ENCODE assay signal across 30 cellular contexts in genomic region chr17:74582633-74583032, GRCh38. TPM values are rescaled to one million over a fixed set of nuclear protein-coding genes. Genes with fewer than 3 reads are reported as not detected.
A peak's percentile ranks its signal among the peaks of the same experiment; 100 is the strongest.
DNase-seq lines count a peak whose midpoint lies in the region; ATAC-seq, FAIRE-seq and TF ChIP-seq lines count a peak whose summit lies in the region.
"Had no signal": no experiment of that assay in that cellular context is flagged by ENCODE, and none has a peak within 500 bp of the region (broad histone marks: within the 10 kb centered on the region; RNA-seq: fewer than 3 reads in every experiment).

No MANE protein-coding gene starts in this region.

- H3K36me3 Mint-ChIP-seq in activated T-helper 1 cell treated with anti-CD3 and anti-CD28 coated beads, Interleukin-12 subunit alpha, Interleukin-12 subunit beta, Interleukin-2, Interleukin-4 antibody, amounts not matched to agents 30 ng/mL and 10 ng/mL and 1 ng/mL, durations not matched to agents 14 hours and 24 hours and 36 hours (ENCODE audit: low read depth) = no peaks in the 10 kb centered on the region
- H3K36me3 Mint-ChIP-seq: CD4-positive, alpha-beta memory T cell; CD4-positive, CD25-positive, alpha-beta regulatory T cell; CD8-positive, alpha-beta memory T cell had no signal

- ATAC-seq in A549 = peak; percentile 25 to 29; a peak in 1 of 6 replicates
- ATAC-seq in esophagus mucosa = peak; percentile 65
- peak; percentile 30 for ATAC-seq in mucosa of descending colon
- ATAC-seq: GM12878 had no signal

- no peak for TF ChIP-seq RAD21 in A549 (conservative IDR thresholded peaks at IDR 0.05 in 1 of 2, IDR thresholded peaks at IDR 0.05 in 1 of 2)

- H3K4me2 ChIP-seq in A549 = no peak overlapping the region
- H3K4me2 ChIP-seq: BLaER1 had no signal

- FAIRE-seq in A549 (lab: Jason Lieb, UNC) = no peak
- FAIRE-seq: A204.1, GM12878, GM12892, GM18507 had no signal

- no peak overlapping the region for H3K27ac Mint-ChIP-seq in activated T-helper 1 cell treated with anti-CD3 and anti-CD28 coated beads, Interleukin-12 subunit alpha, Interleukin-12 subunit beta, Interleukin-2, Interleukin-4 antibody, amounts not matched to agents 30 ng/mL and 10 ng/mL and 1 ng/mL, durations not matched to agents 14 hours and 24 hours and 36 hours
- H3K27ac Mint-ChIP-seq: CD14-positive monocyte; CD4-positive, alpha-beta memory T cell; CD4-positive, CD25-positive, alpha-beta regulatory T cell; CD8-positive, alpha-beta memory T cell had no signal

- TF ChIP-seq CTCF in A549 (IDR thresholded peaks at IDR 0.05) (no peak), RWPE1 (conservative IDR thresholded peaks at IDR 0.05; ENCODE audit: low read depth) (no peak), mucosa of descending colon (IDR thresholded peaks at IDR 0.05) (no peak)

- DNase-seq in A549 (ENCODE audit: low read depth in 1 of 2, low spot score in 1 of 2) (no peak), RWPE1 (ENCODE audit: low spot score) (no peak), mucosa of descending colon (no peak), NCI-H2107 treated with DMSO at 0.1 percent for 48 hours (lab: John Stamatoyannopoulos, UW; ENCODE audit: unreplicated experiment) (no peak), HT-29 (ENCODE audit: low spot score) (no peak)
- no peak for DNase-seq in activated T-helper 1 cell treated with anti-CD3 and anti-CD28 coated beads, Interleukin-12 subunit alpha, Interleukin-12 subunit beta, Interleukin-2, Interleukin-4 antibody, amounts not matched to agents 30 ng/mL and 10 ng/mL and 1 ng/mL, durations not matched to agents 14 hours and 24 hours and 36 hours (ENCODE audit: low spot score)
- no peak for DNase-seq in effector memory CD4-positive, alpha-beta T cell
- DNase-seq: 8988T; BE2C; C1 segment of cervical spinal cord; CD4-positive, alpha-beta memory T cell; CD4-positive, CD25-positive, alpha-beta regulatory T cell; CD8-positive, alpha-beta memory T cell; COR-L47; DMS 273 treated with DMSO at 0.1 percent for 48 hours; DMS153; DMS53; DMS79; DND-41; EL; GDM1 had no signal

- POLR2A ChIA-PET in A549 (lab: Yijun Ruan, JAX) = no interaction called here
- POLR2A ChIA-PET in RWPE1 (lab: Yijun Ruan, JAX; ENCODE audit: low non-redundant PET) = no interaction called here

- H3K4me1 ChIP-seq in A549 (no peaks in the 10 kb centered on the region), mucosa of descending colon (ENCODE audit: low read depth) (no peaks in the 10 kb centered on the region)
- H3K4me1 ChIP-seq in effector memory CD4-positive, alpha-beta T cell (ENCODE audit: control insufficient read depth, insufficient read depth, low read length, poor library complexity, severe bottlenecking) = peaks cover 6% of the 10 kb centered on the region
- H3K4me1 ChIP-seq: BE2C had no signal

- no peak overlapping the region for H3K4me3 Mint-ChIP-seq in activated T-helper 1 cell treated with anti-CD3 and anti-CD28 coated beads, Interleukin-12 subunit alpha, Interleukin-12 subunit beta, Interleukin-2, Interleukin-4 antibody, amounts not matched to agents 30 ng/mL and 10 ng/mL and 1 ng/mL, durations not matched to agents 14 hours and 24 hours and 36 hours
- H3K4me3 Mint-ChIP-seq: CD14-positive monocyte; CD4-positive, alpha-beta memory T cell; CD4-positive, CD25-positive, alpha-beta regulatory T cell; CD8-positive, alpha-beta memory T cell had no signal

- CTCF ChIA-PET in A549 (lab: Yijun Ruan, JAX) = interaction anchor here (1.1 to 8.7 kb wide), 3 partner anchors 9 to 20 kb away, joined by 4 to 53 read pairs (median 6); partner anchors contain the start of genes CD300H and CD300LD
- CTCF ChIA-PET in RWPE1 (lab: Yijun Ruan, JAX) = no interaction called here

- peaks cover 6% of the 10 kb centered on the region for H3K9me3 Mint-ChIP-seq in activated T-helper 1 cell treated with anti-CD3 and anti-CD28 coated beads, Interleukin-12 subunit alpha, Interleukin-12 subunit beta, Interleukin-2, Interleukin-4 antibody, amounts not matched to agents 30 ng/mL and 10 ng/mL and 1 ng/mL, durations not matched to agents 14 hours and 24 hours and 36 hours
- H3K9me3 Mint-ChIP-seq: CD8-positive, alpha-beta memory T cell had no signal

- no peaks in the 10 kb centered on the region for H3K27me3 ChIP-seq in effector memory CD4-positive, alpha-beta T cell (replicated peaks; ENCODE audit: control insufficient read depth, insufficient read depth, low read length, poor library complexity, severe bottlenecking)
- H3K27me3 ChIP-seq: BLaER1 had no signal

- H3K4me3 ChIP-seq in A549 (no peak overlapping the region), mucosa of descending colon (no peak overlapping the region)
- H3K4me3 ChIP-seq in effector memory CD4-positive, alpha-beta T cell (ENCODE audit: insufficient read depth, low read depth, low read length, poor library complexity, severe bottlenecking) = no peak overlapping the region
- H3K4me3 ChIP-seq: BLaER1, GM12878 had no signal

- H3K27me3 Mint-ChIP-seq in activated T-helper 1 cell treated with anti-CD3 and anti-CD28 coated beads, Interleukin-12 subunit alpha, Interleukin-12 subunit beta, Interleukin-2, Interleukin-4 antibody, amounts not matched to agents 30 ng/mL and 10 ng/mL and 1 ng/mL, durations not matched to agents 14 hours and 24 hours and 36 hours (ENCODE audit: insufficient read depth) = peaks cover 17% of the 10 kb centered on the region

- H3K9me3 ChIP-seq in A549 = no peaks in the 10 kb centered on the region
- no peaks in the 10 kb centered on the region for H3K9me3 ChIP-seq in mucosa of descending colon
- H3K9me3 ChIP-seq in effector memory CD4-positive, alpha-beta T cell (ENCODE audit: control insufficient read depth, low read length) = no peaks in the 10 kb centered on the region
- H3K9me3 ChIP-seq: BE2C had no signal

- H3K27ac ChIP-seq in A549 = no peak overlapping the region
- peak overlapping the region; percentile 77 for H3K27ac ChIP-seq in RWPE1
- H3K27ac ChIP-seq in effector memory CD4-positive, alpha-beta T cell (ENCODE audit: insufficient read depth, low read length, poor library complexity, severe bottlenecking) = no peak overlapping the region
- H3K27ac ChIP-seq: BLaER1 had no signal

- 62% methylated on average over 10 of the region's 10 CpGs for WGBS in A549 (ENCODE audit: missing lambda C conversion rate)

- TF ChIP-seq POLR2A in A549 (IDR thresholded peaks at IDR 0.05; ENCODE audit: low read length) = no peak

- intact Hi-C loops in mucosa of descending colon (cut with DNase I, micrococcal nuclease) = no loop called here
- intact Hi-C loops in activated T-helper 1 cell treated with anti-CD3 and anti-CD28 coated beads, Interleukin-12 subunit alpha, Interleukin-12 subunit beta, Interleukin-2, Interleukin-4 antibody, amounts not matched to agents 30 ng/mL and 10 ng/mL and 1 ng/mL, durations not matched to agents 14 hours and 24 hours and 36 hours (cut with micrococcal nuclease) = no loop called here

- no peaks in the 10 kb centered on the region for H3K36me3 ChIP-seq in mucosa of descending colon (ENCODE audit: low read depth)
- H3K36me3 ChIP-seq in effector memory CD4-positive, alpha-beta T cell (ENCODE audit: control insufficient read depth, insufficient read depth, low read length) = no peaks in the 10 kb centered on the region
- H3K36me3 ChIP-seq: BE2C, BLaER1 had no signal

- TF ChIP-seq EP300 in A549 (IDR thresholded peaks at IDR 0.05) = no peak

- H3K4me1 Mint-ChIP-seq in activated T-helper 1 cell treated with anti-CD3 and anti-CD28 coated beads, Interleukin-12 subunit alpha, Interleukin-12 subunit beta, Interleukin-2, Interleukin-4 antibody, amounts not matched to agents 30 ng/mL and 10 ng/mL and 1 ng/mL, durations not matched to agents 14 hours and 24 hours and 36 hours (ENCODE audit: low read depth) = no peaks in the 10 kb centered on the region

RNA-seq across cellular contexts. Expression of gene CD300LD, which starts 9.4 kb away (rescaled TPM):
- not detected in 2 replicates for polyA plus RNA-seq in A549 (2011; rRNA removed)
- polyA plus RNA-seq in A549 (2012; cell fraction: cytosol; rRNA removed) = not detected in 2 replicates
- polyA plus RNA-seq in A549 (2012; cell fraction: nucleus; rRNA removed) = not detected in 2 replicates
- polyA plus RNA-seq in A549 (2017; fragmentation: RNase III; extraction: RNeasy Plus Mini Kit Qiagen cat#74134 plus additional on column Dnase treatment) = not detected in 3 replicates
- not detected in 2 replicates for polyA minus RNA-seq in A549 (2011; rRNA and poly(A)+ RNA removed)
- total RNA-seq in esophagus mucosa = not detected
- not detected for total RNA-seq in mucosa of descending colon
- total RNA-seq in activated T-helper 1 cell treated with anti-CD3 and anti-CD28 coated beads, Interleukin-12 subunit alpha, Interleukin-12 subunit beta, Interleukin-2, Interleukin-4 antibody, amounts not matched to agents 30 ng/mL and 10 ng/mL and 1 ng/mL, durations not matched to agents 14 hours and 24 hours and 36 hours = not detected in 2 replicates
- not detected in 2 replicates for total RNA-seq in HT-29 (2014; rRNA removed; shearing (Covaris generic))
- total RNA-seq: CD4-positive, alpha-beta memory T cell; CD4-positive, CD25-positive, alpha-beta regulatory T cell; CD8-positive, alpha-beta memory T cell; Daoy; G401; GM12878 had no signal
- polyA plus RNA-seq: CD4-positive, alpha-beta memory T cell; CD4-positive, CD25-positive, alpha-beta regulatory T cell; CD8-positive, alpha-beta memory T cell; GM12878 had no signal

RNA-seq across cellular contexts. Expression of gene CD300H, which starts 15.3 kb away (rescaled TPM):
- polyA plus RNA-seq in A549 (2011; rRNA removed) (0.29 TPM in 1 of 2 replicates, not detected in the other), A549 (2017; fragmentation: RNase III; extraction: RNeasy Plus Mini Kit Qiagen cat#74134 plus additional on column Dnase treatment) (0.37 to 0.50 TPM (median 0.45 TPM) in 3 replicates)
- 0.48 and 0.79 TPM in 2 replicates for polyA plus RNA-seq in A549 (2012; cell fraction: cytosol; rRNA removed)
- 0.19 TPM in 1 of 2 replicates, not detected in the other for polyA plus RNA-seq in A549 (2012; cell fraction: nucleus; rRNA removed)
- not detected in 2 replicates for polyA minus RNA-seq in A549 (2011; rRNA and poly(A)+ RNA removed)
- total RNA-seq in esophagus mucosa (not detected), mucosa of descending colon (not detected)
- not detected in 2 replicates for total RNA-seq in activated T-helper 1 cell treated with anti-CD3 and anti-CD28 coated beads, Interleukin-12 subunit alpha, Interleukin-12 subunit beta, Interleukin-2, Interleukin-4 antibody, amounts not matched to agents 30 ng/mL and 10 ng/mL and 1 ng/mL, durations not matched to agents 14 hours and 24 hours and 36 hours
- not detected in 2 replicates for total RNA-seq in HT-29 (2014; rRNA removed; shearing (Covaris generic))
- total RNA-seq: CD4-positive, alpha-beta memory T cell; CD4-positive, CD25-positive, alpha-beta regulatory T cell; CD8-positive, alpha-beta memory T cell; Daoy; G401; GM12878 had no signal
- polyA plus RNA-seq: CD4-positive, alpha-beta memory T cell; CD8-positive, alpha-beta memory T cell; GM12878 had no signal

RNA-seq across cellular contexts. Expression of gene CD300C, which starts 36.7 kb away (rescaled TPM):
- 0.05 TPM in 1 of 2 replicates, not detected in the other for polyA plus RNA-seq in A549 (2011; rRNA removed)
- 0.05 and 0.06 TPM in 2 replicates for polyA plus RNA-seq in A549 (2012; cell fraction: cytosol; rRNA removed)
- 0.10 and 0.11 TPM in 2 replicates for polyA plus RNA-seq in A549 (2012; cell fraction: nucleus; rRNA removed)
- 0.08 TPM in 1 of 3 replicates, not detected in the others for polyA plus RNA-seq in A549 (2017; fragmentation: RNase III; extraction: RNeasy Plus Mini Kit Qiagen cat#74134 plus additional on column Dnase treatment)
- polyA minus RNA-seq in A549 (2011; rRNA and poly(A)+ RNA removed) = not detected in 2 replicates
- 0.16 TPM for total RNA-seq in esophagus mucosa
- 1 to 10 TPM in 1 of 3 donors, under 1 TPM in 2; 0.26 to 1.7 (median 0.95) TPM for total RNA-seq in mucosa of descending colon
- total RNA-seq in activated T-helper 1 cell treated with anti-CD3 and anti-CD28 coated beads, Interleukin-12 subunit alpha, Interleukin-12 subunit beta, Interleukin-2, Interleukin-4 antibody, amounts not matched to agents 30 ng/mL and 10 ng/mL and 1 ng/mL, durations not matched to agents 14 hours and 24 hours and 36 hours = 0.32 and 0.41 TPM in 2 replicates
- 0.48 and 0.68 TPM in 2 replicates for total RNA-seq in HT-29 (2014; rRNA removed; shearing (Covaris generic))
- total RNA-seq: CD4-positive, alpha-beta memory T cell; CD4-positive, CD25-positive, alpha-beta regulatory T cell; G401 had no signal
- polyA plus RNA-seq: CD4-positive, alpha-beta memory T cell; CD8-positive, alpha-beta memory T cell had no signal

RNA-seq across cellular contexts. Expression of gene CD300E, which starts 40.9 kb away (rescaled TPM):
- polyA plus RNA-seq in A549 (2011; rRNA removed) (not detected in 2 replicates), A549 (2017; fragmentation: RNase III; extraction: RNeasy Plus Mini Kit Qiagen cat#74134 plus additional on column Dnase treatment) (not detected in 3 replicates)
- not detected in 2 replicates for polyA plus RNA-seq in A549 (2012; cell fraction: cytosol; rRNA removed)
- polyA plus RNA-seq in A549 (2012; cell fraction: nucleus; rRNA removed) = not detected in 2 replicates
- polyA minus RNA-seq in A549 (2011; rRNA and poly(A)+ RNA removed) = not detected in 2 replicates
- total RNA-seq in esophagus mucosa (0.12 TPM), mucosa of descending colon (under 1 TPM in 2 of 3 donors, not detected in 1; 0.47 to 0.53 TPM)
- not detected in 2 replicates for total RNA-seq in activated T-helper 1 cell treated with anti-CD3 and anti-CD28 coated beads, Interleukin-12 subunit alpha, Interleukin-12 subunit beta, Interleukin-2, Interleukin-4 antibody, amounts not matched to agents 30 ng/mL and 10 ng/mL and 1 ng/mL, durations not matched to agents 14 hours and 24 hours and 36 hours
- not detected in 2 replicates for total RNA-seq in HT-29 (2014; rRNA removed; shearing (Covaris generic))
- total RNA-seq: CD4-positive, alpha-beta memory T cell; CD4-positive, CD25-positive, alpha-beta regulatory T cell; CD8-positive, alpha-beta memory T cell; Daoy; G401; GM12878 had no signal
- polyA plus RNA-seq: CD4-positive, alpha-beta memory T cell; CD8-positive, alpha-beta memory T cell; GM12878 had no signal

RNA-seq across cellular contexts. Expression of gene CD300LB, which starts 51.4 kb away (rescaled TPM):
- polyA plus RNA-seq in A549 (2011; rRNA removed) = not detected in 2 replicates
- polyA plus RNA-seq in A549 (2012; cell fraction: cytosol; rRNA removed) = not detected in 2 replicates
- polyA plus RNA-seq in A549 (2012; cell fraction: nucleus; rRNA removed) = not detected in 2 replicates
- not detected in 3 replicates for polyA plus RNA-seq in A549 (2017; fragmentation: RNase III; extraction: RNeasy Plus Mini Kit Qiagen cat#74134 plus additional on column Dnase treatment)
- polyA minus RNA-seq in A549 (2011; rRNA and poly(A)+ RNA removed) = not detected in 2 replicates
- total RNA-seq in esophagus mucosa = not detected
- total RNA-seq in mucosa of descending colon = under 1 TPM in 2 of 3 donors, not detected in 1; 0.27 to 0.28 TPM
- not detected in 2 replicates for total RNA-seq in activated T-helper 1 cell treated with anti-CD3 and anti-CD28 coated beads, Interleukin-12 subunit alpha, Interleukin-12 subunit beta, Interleukin-2, Interleukin-4 antibody, amounts not matched to agents 30 ng/mL and 10 ng/mL and 1 ng/mL, durations not matched to agents 14 hours and 24 hours and 36 hours
- total RNA-seq in HT-29 (2014; rRNA removed; shearing (Covaris generic)) = not detected in 2 replicates
- total RNA-seq: CD4-positive, CD25-positive, alpha-beta regulatory T cell; Daoy; G401 had no signal
- polyA plus RNA-seq: CD4-positive, alpha-beta memory T cell; CD4-positive, CD25-positive, alpha-beta regulatory T cell; CD8-positive, alpha-beta memory T cell had no signal
